In genomic region chr3:53845103-53845880, GRCh38 we compare ENCODE assay signal across 8 cellular contexts. TPM values are rescaled to one million over a fixed set of nuclear protein-coding genes. Genes with fewer than 3 reads are reported as not detected.
DNase-seq lines count a peak whose midpoint lies in the region; ATAC-seq and TF ChIP-seq lines count a peak whose summit lies in the region.

No MANE protein-coding gene starts in this region.

- POLR2A ChIA-PET in CD8-positive, alpha-beta memory T cell (lab: Charles Lee), result no interaction called here

- H3K4me1 ChIP-seq in CD8-positive, alpha-beta memory T cell (ENCODE audit: insufficient read depth, low read length), result no peaks in the 10 kb centered on the region
- peaks cover 8% of the 10 kb centered on the region for H3K4me1 ChIP-seq in colonic mucosa

- H3K27ac Mint-ChIP-seq in CD8-positive, alpha-beta memory T cell, result peak overlapping the region in 1 of 8 donors; percentile 63

- H3K4me1 Mint-ChIP-seq in CD8-positive, alpha-beta memory T cell, result peaks cover 8 to 17% (median 9%) of the 10 kb centered on the region in 3 donors

- no peaks in the 10 kb centered on the region for H3K9me3 Mint-ChIP-seq in CD8-positive, alpha-beta memory T cell

- no peaks in the 10 kb centered on the region for H3K36me3 ChIP-seq in CD8-positive, alpha-beta memory T cell (ENCODE audit: insufficient read depth, low read length)
- no peaks in the 10 kb centered on the region for H3K36me3 ChIP-seq in colonic mucosa

- TF ChIP-seq CTCF in GM20000 (IDR thresholded peaks at IDR 0.05; ENCODE audit: extremely low read depth, missing control alignments), result peak; percentile 18
- TF ChIP-seq CTCF in colonic mucosa (IDR thresholded peaks at IDR 0.05), result no peak

- ATAC-seq in left colon, result peak; percentile 22
- ATAC-seq in stimulated activated naive CD8-positive, alpha-beta T cell treated with anti-CD3 and anti-CD28 coated beads, Interleukin-15, Interleukin-2, amounts not matched to agents 100 U/mL and 50 U/mL, for 24 hours, result no peak

- H3K27me3 ChIP-seq in CD8-positive, alpha-beta memory T cell (ENCODE audit: insufficient read depth, low read length, poor library complexity, severe bottlenecking), result peaks cover 14% of the 10 kb centered on the region
- H3K27me3 ChIP-seq in colonic mucosa, result no peaks in the 10 kb centered on the region

- no peaks in the 10 kb centered on the region for H3K9me3 ChIP-seq in CD8-positive, alpha-beta memory T cell (ENCODE audit: low read length)
- H3K9me3 ChIP-seq in colonic mucosa, result no peaks in the 10 kb centered on the region

- peak overlapping the region; percentile 81 for H3K9ac ChIP-seq in colonic mucosa (ENCODE audit: low read depth in 2 of 2, low read length in 2 of 2)

- intact Hi-C loops in colonic mucosa (cut with DNase I) (no loop called here), left colon (cut with DNase I, micrococcal nuclease) (no loop called here)

- peaks cover 31 to 62% of the 10 kb centered on the region in 2 donors for H3K27me3 Mint-ChIP-seq in CD8-positive, alpha-beta memory T cell

- CTCF ChIA-PET in CD8-positive, alpha-beta memory T cell (lab: Charles Lee), result no interaction called here

- H3K4me3 Mint-ChIP-seq in CD8-positive, alpha-beta memory T cell, result peak overlapping the region; percentile 47 to 86 (median 62)

- no peaks in the 10 kb centered on the region for H3K36me3 Mint-ChIP-seq in CD8-positive, alpha-beta memory T cell

- H3K4me3 ChIP-seq in CD8-positive, alpha-beta memory T cell (ENCODE audit: low read length), result no peak overlapping the region
- peak overlapping the region; percentile 83 for H3K4me3 ChIP-seq in colonic mucosa

- H3K27ac ChIP-seq in CD8-positive, alpha-beta memory T cell (ENCODE audit: low read depth, low read length), result no peak overlapping the region
- H3K27ac ChIP-seq in colonic mucosa, result peak overlapping the region; percentile 92

- no peak for DNase-seq in CD8-positive, alpha-beta memory T cell
- peak; percentile 75 for DNase-seq in GM20000 (ENCODE audit: low spot score)
- DNase-seq in NCI-H2227 (lab: John Stamatoyannopoulos, UW; ENCODE audit: unreplicated experiment), result peak; percentile 24
- peak; percentile 69 for DNase-seq in colonic mucosa
- DNase-seq in left colon, result peak; percentile 59 to 61
- DNase-seq in stimulated activated naive CD8-positive, alpha-beta T cell treated with anti-CD3 and anti-CD28 coated beads, Interleukin-15, Interleukin-2, amounts not matched to agents 100 U/mL and 50 U/mL, for 24 hours, result peak; percentile 16
- DNase-seq in OCI-M1 (lab: John Stamatoyannopoulos, UW), result no peak
- no peak for DNase-seq in stimulated activated CD4-positive, alpha-beta T cell treated with anti-CD3 and anti-CD28 coated beads, Interleukin-1b, Interleukin-23, amount 100 ng/mL, for 48 hours

RNA-seq across cellular contexts. Expression of gene CHDH, which starts 0.9 kb away (rescaled TPM):
- total RNA-seq in CD8-positive, alpha-beta memory T cell, result under 1 TPM; 0.42 to 0.71 TPM
- polyA plus RNA-seq in CD8-positive, alpha-beta memory T cell, result not detected
- total RNA-seq in colonic mucosa (10 to 100 TPM; 41.5 to 48.6 TPM), left colon (10 to 100 TPM; 30.6 to 34.1 TPM)

RNA-seq across cellular contexts. Expression of gene IL17RB, which starts 1.1 kb away (rescaled TPM):
- total RNA-seq in CD8-positive, alpha-beta memory T cell, result 1 to 10 TPM; 1.2 to 2.1 TPM
- polyA plus RNA-seq in CD8-positive, alpha-beta memory T cell, result 0.98 TPM
- total RNA-seq in colonic mucosa (10 to 100 TPM; 18.6 to 25.7 TPM), left colon (10 to 100 TPM; 10.9 to 15.6 TPM)

RNA-seq across cellular contexts. Expression of gene ACTR8, which starts 36.7 kb away (rescaled TPM):
- total RNA-seq in CD8-positive, alpha-beta memory T cell, result 10 to 100 TPM; 34.7 to 36.5 TPM
- 21.4 TPM for polyA plus RNA-seq in CD8-positive, alpha-beta memory T cell
- total RNA-seq in colonic mucosa, result 10 to 100 TPM; 31.4 to 35.0 TPM
- total RNA-seq in left colon, result 10 to 100 TPM; 19.0 to 27.7 TPM

RNA-seq across cellular contexts. Expression of gene SELENOK, which starts 46.4 kb away (rescaled TPM):
- 10 to 100 TPM; 50.5 to 58.0 TPM for total RNA-seq in CD8-positive, alpha-beta memory T cell
- 157 TPM for polyA plus RNA-seq in CD8-positive, alpha-beta memory T cell
- total RNA-seq in colonic mucosa (10 to 100 TPM; 46.0 to 52.9 TPM), left colon (10 to 100 TPM; 44.2 to 53.4 TPM)

Comparison
In these comparisons a context has a peak if more than half of its experiments do, and no peak if none do; other contexts are left out.
1. DNase-seq: peak in GM20000 (single experiment), NCI-H2227 (single experiment), colonic mucosa (single experiment), left colon (2 of 2) and stimulated activated naive CD8-positive, alpha-beta T cell treated with anti-CD3 and anti-CD28 coated beads, Interleukin-15, Interleukin-2, amounts not matched to agents 100 U/mL and 50 U/mL, for 24 hours (single experiment); none in CD8-positive, alpha-beta memory T cell (0 of 5), OCI-M1 (single experiment) and stimulated activated CD4-positive, alpha-beta T cell treated with anti-CD3 and anti-CD28 coated beads, Interleukin-1b, Interleukin-23, amount 100 ng/mL, for 48 hours (single experiment).
2. RNA of gene CHDH, which starts 0.9 kb away (total RNA-seq): 41.5 to 48.6 TPM in colonic mucosa and 30.6 to 34.1 TPM in left colon; 0.42 to 0.71 TPM in CD8-positive, alpha-beta memory T cell; every median in the first group is over 10 times any median in the second.